ENCODE assay signal across 17 cellular contexts in genomic region chr2:177540293-177540692, GRCh38.
DNase-seq lines count a peak whose midpoint lies in the region; ATAC-seq, FAIRE-seq and TF ChIP-seq lines count a peak whose summit lies in the region.
"Had no signal": no experiment of that assay in that cellular context is flagged by ENCODE, and none has a peak within 500 bp of the region (broad histone marks: within the 10 kb centered on the region; RNA-seq: fewer than 3 reads in every experiment).

No MANE protein-coding gene starts in this region.

- no peaks in the 10 kb centered on the region for H3K9me3 Mint-ChIP-seq in activated T-helper 17 cell treated with anti-CD3 and anti-CD28 coated beads, Interleukin-2, amount 50 U/mL, for 72 hours
- no peaks in the 10 kb centered on the region for H3K9me3 Mint-ChIP-seq in stimulated activated effector memory CD8-positive, alpha-beta T cell treated with anti-CD3 and anti-CD28 coated beads, Interleukin-12 subunit alpha, Interleukin-12 subunit beta, amount 100 ng/mL, for 72 hours
- H3K9me3 Mint-ChIP-seq: CD4-positive, alpha-beta memory T cell had no signal

- no peak overlapping the region for H3K27ac Mint-ChIP-seq in activated T-helper 17 cell treated with anti-CD3 and anti-CD28 coated beads, Interleukin-2, amount 50 U/mL, for 72 hours
- H3K27ac Mint-ChIP-seq in stimulated activated effector memory CD8-positive, alpha-beta T cell treated with anti-CD3 and anti-CD28 coated beads, Interleukin-12 subunit alpha, Interleukin-12 subunit beta, amount 100 ng/mL, for 72 hours = no peak overlapping the region
- H3K27ac Mint-ChIP-seq: CD4-positive, alpha-beta memory T cell; GM23338; H9 had no signal

- peak; percentile 34 for ATAC-seq in activated T-helper 17 cell treated with anti-CD3 and anti-CD28 coated beads, Interleukin-2, amount 50 U/mL, for 72 hours (replicated peaks)
- ATAC-seq in stimulated activated effector memory CD8-positive, alpha-beta T cell treated with anti-CD3 and anti-CD28 coated beads, Interleukin-12 subunit alpha, Interleukin-12 subunit beta, amount 100 ng/mL, for 72 hours = peak; percentile 62
- no peak for ATAC-seq in HG03159 (IDR thresholded peaks at IDR 0.05; ENCODE audit: unreplicated experiment)
- ATAC-seq: GM23338, HCT116 had no signal

- H3K27me3 Mint-ChIP-seq in activated T-helper 17 cell treated with anti-CD3 and anti-CD28 coated beads, Interleukin-2, amount 50 U/mL, for 72 hours = no peaks in the 10 kb centered on the region
- H3K27me3 Mint-ChIP-seq: CD4-positive, alpha-beta memory T cell had no signal

- H3K4me1 Mint-ChIP-seq in activated T-helper 17 cell treated with anti-CD3 and anti-CD28 coated beads, Interleukin-2, amount 50 U/mL, for 72 hours = no peaks in the 10 kb centered on the region
- no peaks in the 10 kb centered on the region for H3K4me1 Mint-ChIP-seq in stimulated activated effector memory CD8-positive, alpha-beta T cell treated with anti-CD3 and anti-CD28 coated beads, Interleukin-12 subunit alpha, Interleukin-12 subunit beta, amount 100 ng/mL, for 72 hours
- H3K4me1 Mint-ChIP-seq: CD4-positive, alpha-beta memory T cell had no signal

- TF ChIP-seq POLR2A in GM12891 (IDR thresholded peaks at IDR 0.05; ENCODE audit: low read depth, low read length) = no peak

- peak; percentile 35 for FAIRE-seq in GM12891 (lab: Jason Lieb, UNC)
- peak; percentile 47 for FAIRE-seq in GM19239 (lab: Jason Lieb, UNC)
- FAIRE-seq: GM12892 had no signal

- DNase-seq in GM12891 (ENCODE audit: insufficient read length, low spot score) (no peak), GM19239 (ENCODE audit: insufficient read length, low spot score) (no peak), NCI-H187 (lab: John Stamatoyannopoulos, UW) (no peak)
- no peak for DNase-seq in stimulated activated effector memory CD8-positive, alpha-beta T cell treated with anti-CD3 and anti-CD28 coated beads, Interleukin-12 subunit alpha, Interleukin-12 subunit beta, amount 100 ng/mL, for 72 hours (ENCODE audit: low spot score in 2 of 2)
- DNase-seq: C1 segment of cervical spinal cord; Calu3; CD4-positive, alpha-beta memory T cell; COR-L47; DMS53; DMS79 treated with DMSO at 0.1 percent for 48 hours; GF-D8; H9 had no signal

- H3K4me3 Mint-ChIP-seq in activated T-helper 17 cell treated with anti-CD3 and anti-CD28 coated beads, Interleukin-2, amount 50 U/mL, for 72 hours = no peak overlapping the region
- H3K4me3 Mint-ChIP-seq in stimulated activated effector memory CD8-positive, alpha-beta T cell treated with anti-CD3 and anti-CD28 coated beads, Interleukin-12 subunit alpha, Interleukin-12 subunit beta, amount 100 ng/mL, for 72 hours = no peak overlapping the region
- H3K4me3 Mint-ChIP-seq: CD4-positive, alpha-beta memory T cell; GM23338; H9 had no signal

- H3K36me3 Mint-ChIP-seq in activated T-helper 17 cell treated with anti-CD3 and anti-CD28 coated beads, Interleukin-2, amount 50 U/mL, for 72 hours (ENCODE audit: low read depth) = peaks cover 26% of the 10 kb centered on the region
- H3K36me3 Mint-ChIP-seq in stimulated activated effector memory CD8-positive, alpha-beta T cell treated with anti-CD3 and anti-CD28 coated beads, Interleukin-12 subunit alpha, Interleukin-12 subunit beta, amount 100 ng/mL, for 72 hours = peaks cover 12% of the 10 kb centered on the region

TF ChIP-seq in GM12891, 5 proteins besides CTCF, POLR2A, EP300 and RAD21:
- TF ChIP-seq PAX5 (IDR thresholded peaks at IDR 0.05; ENCODE audit: insufficient read depth, low read length, severe bottlenecking) (no peak), POU2F2 (IDR thresholded peaks at IDR 0.05; ENCODE audit: low read depth, low read length) (no peak), TAF1 (IDR thresholded peaks at IDR 0.05; ENCODE audit: low read depth, low read length) (no peak), SPI1 (IDR thresholded peaks at IDR 0.05; ENCODE audit: low read depth, low read length) (no peak), POLR2AphosphoS5 (IDR thresholded peaks at IDR 0.05; ENCODE audit: low read depth, low read length) (no peak)
